ENCODE assay signal across 15 cellular contexts in the genomic region with DNA sequence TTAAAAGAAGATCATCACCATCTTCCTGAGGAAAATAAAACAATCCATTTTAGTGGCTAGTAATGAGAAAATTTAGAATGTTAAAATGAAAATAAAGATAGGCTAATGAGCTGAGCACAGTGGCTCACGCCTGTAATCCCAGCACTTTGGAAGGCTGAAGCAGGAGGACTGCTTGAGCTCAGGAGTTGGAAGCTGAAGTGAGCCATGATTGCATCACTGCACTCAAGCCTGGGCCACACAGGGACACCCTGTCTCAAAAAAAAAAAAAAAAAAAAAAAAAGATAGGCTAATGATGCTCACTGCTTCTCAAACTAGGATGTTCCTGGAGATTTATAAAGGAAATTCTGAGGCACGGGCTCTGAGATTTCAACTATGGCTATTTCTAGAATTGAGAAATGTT. TPM values are rescaled to one million over a fixed set of nuclear protein-coding genes. Genes with fewer than 3 reads are reported as not detected.
A peak's percentile ranks its signal among the peaks of the same experiment; 100 is the strongest.
DNase-seq lines count a peak whose midpoint lies in the region; ATAC-seq lines count a peak whose summit lies in the region.
"Had no signal": no experiment of that assay in that cellular context is flagged by ENCODE, and none has a peak within 500 bp of the region (broad histone marks: within the 10 kb centered on the region; RNA-seq: fewer than 3 reads in every experiment).

No MANE protein-coding gene starts in this region.

- H3K36me3 Mint-ChIP-seq in activated CD4-positive, alpha-beta T cell treated with anti-CD3 and anti-CD28 coated beads for 36 hours (ENCODE audit: low read depth): peaks cover 12% of the 10 kb centered on the region
- H3K36me3 Mint-ChIP-seq in naive thymus-derived CD4-positive, alpha-beta T cell: peaks cover 0 to 26% (median 5%) of the 10 kb centered on the region in 5 donors

- no peaks in the 10 kb centered on the region for H3K27me3 ChIP-seq in adipocyte (replicated peaks; ENCODE audit: control insufficient read depth, insufficient read depth, low read length)
- H3K27me3 ChIP-seq in naive thymus-derived CD4-positive, alpha-beta T cell (ENCODE audit: control insufficient read depth in 2 of 2, insufficient read depth in 2 of 2, low read length in 2 of 2): no peaks in the 10 kb centered on the region

- H3K27ac ChIP-seq in naive thymus-derived CD4-positive, alpha-beta T cell (ENCODE audit: low read depth, low read length): no peak overlapping the region
- H3K27ac ChIP-seq: epithelial cell of prostate, psoas muscle had no signal

- H3K9me3 ChIP-seq in adipocyte (ENCODE audit: control insufficient read depth, low read length): no peaks in the 10 kb centered on the region
- H3K9me3 ChIP-seq in naive thymus-derived CD4-positive, alpha-beta T cell (ENCODE audit: control insufficient read depth in 2 of 3, low read length in 3 of 3): no peaks in the 10 kb centered on the region
- H3K9me3 ChIP-seq: psoas muscle had no signal

- no peaks in the 10 kb centered on the region for H3K9me3 Mint-ChIP-seq in activated CD4-positive, alpha-beta T cell treated with anti-CD3 and anti-CD28 coated beads for 36 hours (ENCODE audit: low read depth)
- H3K9me3 Mint-ChIP-seq in naive thymus-derived CD4-positive, alpha-beta T cell: peaks cover 0 to 5% (median 0%) of the 10 kb centered on the region in 11 donors
- H3K9me3 Mint-ChIP-seq: type B pancreatic cell had no signal

- CTCF ChIA-PET in activated CD4-positive, alpha-beta T cell treated with anti-CD3 and anti-CD28 coated beads for 36 hours (lab: Charles Lee): no interaction called here
- CTCF ChIA-PET in naive thymus-derived CD4-positive, alpha-beta T cell (lab: Charles Lee): no interaction called here

- POLR2A ChIA-PET in activated CD4-positive, alpha-beta T cell treated with anti-CD3 and anti-CD28 coated beads for 36 hours (lab: Charles Lee): no interaction called here
- POLR2A ChIA-PET in naive thymus-derived CD4-positive, alpha-beta T cell (lab: Charles Lee): interaction anchor here (0.5 kb wide), 1 partner anchor 10 kb away, joined by 3 read pairs; no protein-coding TSS in a partner anchor

- H3K36me3 ChIP-seq in adipocyte (ENCODE audit: control insufficient read depth, insufficient read depth, low read length, severe bottlenecking): peaks cover 65% of the 10 kb centered on the region
- no peaks in the 10 kb centered on the region for H3K36me3 ChIP-seq in naive thymus-derived CD4-positive, alpha-beta T cell (ENCODE audit: control insufficient read depth in 2 of 3, insufficient read depth in 3 of 3, low read length in 3 of 3)

- H3K27ac Mint-ChIP-seq in activated CD4-positive, alpha-beta T cell treated with anti-CD3 and anti-CD28 coated beads for 36 hours: peak overlapping the region; percentile 19
- peak overlapping the region in 7 of 9 donors; percentile 19 to 98 (median 83) for H3K27ac Mint-ChIP-seq in naive thymus-derived CD4-positive, alpha-beta T cell
- H3K27ac Mint-ChIP-seq: type B pancreatic cell had no signal

- H3K9ac ChIP-seq in adipocyte (ENCODE audit: low read length): no peak overlapping the region

- DNase-seq in activated CD4-positive, alpha-beta T cell treated with anti-CD3 and anti-CD28 coated beads for 36 hours: no peak
- DNase-seq in activated CD4-positive, alpha-beta T cell treated with anti-CD3 and anti-CD28 coated beads for 48 hours: no peak
- DNase-seq in ELR (ENCODE audit: low read depth) (peak; percentile 20), adipocyte (ENCODE audit: low read depth) (peak; percentile 13), NCI-H1417 treated with DMSO at 0.1 percent for 48 hours (lab: John Stamatoyannopoulos, UW) (no peak)
- no peak for DNase-seq in naive thymus-derived CD4-positive, alpha-beta T cell
- DNase-seq in activated T-cell treated with anti-CD3 and anti-CD28 coated beads, Interleukin-2, amount 50 U/mL, for 48 hours: no peak
- DNase-seq: Calu3; left cardiac atrium; NCI-H446; psoas muscle; stimulated activated CD8-positive, alpha-beta memory T cell treated with anti-CD3 and anti-CD28 coated beads, Interleukin-4, amount 100 ng/mL, for 48 hours had no signal

- ATAC-seq in activated CD4-positive, alpha-beta T cell treated with anti-CD3 and anti-CD28 coated beads for 36 hours: no peak
- ATAC-seq in naive thymus-derived CD4-positive, alpha-beta T cell: no peak
- no peak for ATAC-seq in GM21526 (IDR thresholded peaks at IDR 0.05; ENCODE audit: low FRiP score, unreplicated experiment)
- ATAC-seq: left cardiac atrium, psoas muscle had no signal

- no peak overlapping the region for H3K4me3 ChIP-seq in adipocyte (ENCODE audit: low read length)
- no peak overlapping the region for H3K4me3 ChIP-seq in naive thymus-derived CD4-positive, alpha-beta T cell (ENCODE audit: low read length)
- H3K4me3 ChIP-seq: psoas muscle had no signal

- H3K27me3 Mint-ChIP-seq in activated CD4-positive, alpha-beta T cell treated with anti-CD3 and anti-CD28 coated beads for 36 hours: no peaks in the 10 kb centered on the region
- no peaks in the 10 kb centered on the region for H3K27me3 Mint-ChIP-seq in naive thymus-derived CD4-positive, alpha-beta T cell
- H3K27me3 Mint-ChIP-seq: type B pancreatic cell had no signal

- H3K4me3 Mint-ChIP-seq in activated CD4-positive, alpha-beta T cell treated with anti-CD3 and anti-CD28 coated beads for 36 hours: no peak overlapping the region
- peak overlapping the region in 8 of 10 donors; percentile 32 to 96 (median 66) for H3K4me3 Mint-ChIP-seq in naive thymus-derived CD4-positive, alpha-beta T cell
- H3K4me3 Mint-ChIP-seq: type B pancreatic cell had no signal

- peaks cover 4% of the 10 kb centered on the region for H3K4me1 ChIP-seq in adipocyte (ENCODE audit: control insufficient read depth, insufficient read depth, low read length)
- H3K4me1 ChIP-seq in naive thymus-derived CD4-positive, alpha-beta T cell (ENCODE audit: control insufficient read depth in 2 of 2, insufficient read depth in 2 of 2, low read length in 2 of 2): peaks cover 6 to 9% of the 10 kb centered on the region in 2 donors
- H3K4me1 ChIP-seq: psoas muscle had no signal

- intact Hi-C loops in activated CD4-positive, alpha-beta T cell treated with anti-CD3 and anti-CD28 coated beads for 36 hours (cut with DNase I, micrococcal nuclease): loop anchor here in 1 of 2 experiments (5.0 kb wide), 1 partner anchor 87 kb away; no protein-coding TSS in a partner anchor
- intact Hi-C loops in naive thymus-derived CD4-positive, alpha-beta T cell (cut with micrococcal nuclease): loop anchor here in 1 of 2 donors (5.0 kb wide), 1 partner anchor 173 kb away; the partner anchor contains the start of gene NUP155

- H3K4me1 Mint-ChIP-seq in activated CD4-positive, alpha-beta T cell treated with anti-CD3 and anti-CD28 coated beads for 36 hours: peaks cover 20% of the 10 kb centered on the region
- peaks cover 9 to 28% (median 25%) of the 10 kb centered on the region in 7 donors for H3K4me1 Mint-ChIP-seq in naive thymus-derived CD4-positive, alpha-beta T cell

RNA-seq across cellular contexts. Expression of gene CPLANE1, which starts 50.3 kb away (rescaled TPM):
- 1 to 10 TPM; 6.2 to 7.4 TPM for total RNA-seq in activated CD4-positive, alpha-beta T cell treated with anti-CD3 and anti-CD28 coated beads for 36 hours
- total RNA-seq in naive thymus-derived CD4-positive, alpha-beta T cell: 10 to 100 TPM in 3 of 5 experiments, 1 to 10 TPM in 2; 8.0 to 14.7 (median 10.4) TPM
- polyA plus RNA-seq in naive thymus-derived CD4-positive, alpha-beta T cell: 1 to 10 TPM; 1.1 to 1.4 TPM

Comparison
In these comparisons a context has a peak if more than half of its experiments do, and no peak if none do; other contexts are left out.
1. DNase-seq: peak in ELR (single experiment) and adipocyte (single experiment); none in activated CD4-positive, alpha-beta T cell treated with anti-CD3 and anti-CD28 coated beads for 36 hours (single experiment), activated CD4-positive, alpha-beta T cell treated with anti-CD3 and anti-CD28 coated beads for 48 hours (single experiment), naive thymus-derived CD4-positive, alpha-beta T cell (0 of 9), activated T-cell treated with anti-CD3 and anti-CD28 coated beads, Interleukin-2, amount 50 U/mL, for 48 hours (0 of 2) and NCI-H1417 treated with DMSO at 0.1 percent for 48 hours (single experiment).